1 cellular context compared by ENCODE assay signal in the genomic region with DNA sequence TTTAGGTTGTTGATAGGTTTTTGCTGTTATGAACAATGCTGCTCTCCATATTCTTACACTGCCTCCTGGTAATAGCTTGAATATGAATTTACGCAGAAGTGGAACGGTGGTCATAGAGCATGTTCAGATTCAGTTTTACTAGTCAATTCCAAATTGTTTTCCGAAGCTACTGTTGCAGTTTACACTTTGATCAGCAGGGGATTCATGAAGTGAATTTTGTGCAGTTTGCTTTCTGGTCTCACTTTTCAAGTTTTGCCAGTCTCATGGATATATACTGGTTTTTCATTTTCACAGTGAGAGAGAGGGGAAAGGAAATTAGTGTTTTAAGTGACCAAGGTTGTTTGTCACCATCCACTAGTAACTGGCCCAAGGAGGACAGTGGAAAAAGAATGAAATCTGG.
TF ChIP-seq lines count a peak whose summit lies in the region.

No MANE protein-coding gene starts in this region.

TF ChIP-seq in SK-N-SH, 30 proteins besides CTCF, POLR2A, EP300 and RAD21 (continued from another document):
- TF ChIP-seq REST (IDR thresholded peaks at IDR 0.05; ENCODE audit: low read depth, low read length) = no peak
- TF ChIP-seq RFX5 (IDR thresholded peaks at IDR 0.05; ENCODE audit: low read length) = no peak
- TF ChIP-seq, protein P1, sequence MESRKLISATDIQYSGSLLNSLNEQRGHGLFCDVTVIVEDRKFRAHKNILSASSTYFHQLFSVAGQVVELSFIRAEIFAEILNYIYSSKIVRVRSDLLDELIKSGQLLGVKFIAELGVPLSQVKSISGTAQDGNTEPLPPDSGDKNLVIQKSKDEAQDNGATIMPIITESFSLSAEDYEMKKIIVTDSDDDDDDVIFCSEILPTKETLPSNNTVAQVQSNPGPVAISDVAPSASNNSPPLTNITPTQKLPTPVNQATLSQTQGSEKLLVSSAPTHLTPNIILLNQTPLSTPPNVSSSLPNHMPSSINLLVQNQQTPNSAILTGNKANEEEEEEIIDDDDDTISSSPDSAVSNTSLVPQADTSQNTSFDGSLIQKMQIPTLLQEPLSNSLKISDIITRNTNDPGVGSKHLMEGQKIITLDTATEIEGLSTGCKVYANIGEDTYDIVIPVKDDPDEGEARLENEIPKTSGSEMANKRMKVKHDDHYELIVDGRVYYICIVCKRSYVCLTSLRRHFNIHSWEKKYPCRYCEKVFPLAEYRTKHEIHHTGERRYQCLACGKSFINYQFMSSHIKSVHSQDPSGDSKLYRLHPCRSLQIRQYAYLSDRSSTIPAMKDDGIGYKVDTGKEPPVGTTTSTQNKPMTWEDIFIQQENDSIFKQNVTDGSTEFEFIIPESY (IDR thresholded peaks at IDR 0.05; ENCODE audit: borderline replicate concordance, low read depth) = no peak
- no peak for TF ChIP-seq JUND (IDR thresholded peaks at IDR 0.05)
- no peak for TF ChIP-seq FOXJ3 (CRISPR knock-in tag; IDR thresholded peaks at IDR 0.05)
- no peak for TF ChIP-seq PBX3 (IDR thresholded peaks at IDR 0.05)
- TF ChIP-seq MEF2A (IDR thresholded peaks at IDR 0.05; ENCODE audit: borderline replicate concordance, low read depth) = no peak
- no peak for TF ChIP-seq NFIC (IDR thresholded peaks at IDR 0.05; ENCODE audit: borderline replicate concordance)
